In genomic region chr11:119589011-119589410, GRCh38 we compare ENCODE assay signal across 17 cellular contexts.
DNase-seq lines count a peak whose midpoint lies in the region; TF ChIP-seq lines count a peak whose summit lies in the region.
"Had no signal": no experiment of that assay in that cellular context is flagged by ENCODE, and none has a peak within 500 bp of the region (broad histone marks: within the 10 kb centered on the region; RNA-seq: fewer than 3 reads in every experiment).

No MANE protein-coding gene starts in this region.

- H3K36me3 ChIP-seq in ovary = no peaks in the 10 kb centered on the region
- no peaks in the 10 kb centered on the region for H3K36me3 ChIP-seq in CD8-positive, alpha-beta memory T cell (ENCODE audit: insufficient read depth, low read length)
- H3K36me3 ChIP-seq: BLaER1 treated with 17β-estradiol and CSF1 and Interleukin-3, amounts not matched to agents 10 nM and 100 nM had no signal

- H3K9me3 ChIP-seq in ovary = no peaks in the 10 kb centered on the region
- no peaks in the 10 kb centered on the region for H3K9me3 ChIP-seq in CD8-positive, alpha-beta memory T cell (ENCODE audit: low read length)

- H3K4me3 ChIP-seq in ovary = no peak overlapping the region
- H3K4me3 ChIP-seq in CD8-positive, alpha-beta memory T cell (ENCODE audit: low read length) = no peak overlapping the region
- H3K4me3 ChIP-seq: BLaER1 treated with 17β-estradiol and CSF1 and Interleukin-3, amounts not matched to agents 10 nM and 100 nM had no signal

- peaks cover 0 to 8% (median 2%) of the 10 kb centered on the region in 3 donors for H3K4me1 Mint-ChIP-seq in CD8-positive, alpha-beta memory T cell

- peaks cover 22 to 45% of the 10 kb centered on the region in 2 donors for H3K27me3 Mint-ChIP-seq in CD8-positive, alpha-beta memory T cell

- 88 to 92% (median 91%) methylated on average over 1 of the region's 1 CpG for WGBS in ovary, 3 donors

- H3K4me3 Mint-ChIP-seq in CD8-positive, alpha-beta memory T cell = no peak overlapping the region

- peaks cover 3% of the 10 kb centered on the region for H3K4me1 ChIP-seq in ovary (ENCODE audit: insufficient read depth)
- H3K4me1 ChIP-seq in CD8-positive, alpha-beta memory T cell (ENCODE audit: insufficient read depth, low read length) = no peaks in the 10 kb centered on the region

- peaks cover 0 to 7% (median 4%) of the 10 kb centered on the region in 5 donors for H3K9me3 Mint-ChIP-seq in CD8-positive, alpha-beta memory T cell

- no peak for TF ChIP-seq EP300 in ovary (IDR thresholded peaks at IDR 0.05)

- no peak overlapping the region for H3K27ac Mint-ChIP-seq in CD8-positive, alpha-beta memory T cell

- peak; percentile 86 for DNase-seq in Ammon's horn (ENCODE audit: low spot score)
- peak; percentile 91 for DNase-seq in globus pallidus (ENCODE audit: low spot score)
- DNase-seq in occipital lobe (lab: John Stamatoyannopoulos, UW) = peak; percentile 35
- DNase-seq in islet precursor cell = no peak
- no peak for DNase-seq in ovary
- DNase-seq in activated T-cell treated with anti-CD3 and anti-CD28 coated beads, Interleukin-2, amount 50 U/mL, for 1 hour = no peak
- no peak for DNase-seq in CD8-positive, alpha-beta memory T cell
- DNase-seq: EL; HCEC 1CT; NCI-H1105 treated with DMSO at 0.1 percent for 48 hours; NCI-H1694 treated with DMSO at 0.1 percent for 48 hours; NCI-H226; NCI-H524 treated with DMSO at 0.1 percent for 48 hours; NK-92 treated with Interleukin-12 subunit alpha and Interleukin-12 subunit beta, amount 100 ng/mL, for 24 hours; SHP77 had no signal

- CTCF ChIA-PET in CD8-positive, alpha-beta memory T cell (lab: Charles Lee) = no interaction called here

- no peak for TF ChIP-seq POLR2A in ovary (IDR thresholded peaks at IDR 0.05)

- POLR2A ChIA-PET in CD8-positive, alpha-beta memory T cell (lab: Charles Lee) = no interaction called here

- intact Hi-C loops in ovary (cut with DNase I) = no loop called here

- no peak for TF ChIP-seq CTCF in ovary (IDR thresholded peaks at IDR 0.05)

- no peaks in the 10 kb centered on the region for H3K27me3 ChIP-seq in ovary
- H3K27me3 ChIP-seq in CD8-positive, alpha-beta memory T cell (ENCODE audit: insufficient read depth, low read length, poor library complexity, severe bottlenecking) = peaks cover 6% of the 10 kb centered on the region

- peak overlapping the region; percentile 8 for H3K27ac ChIP-seq in angular gyrus (ENCODE audit: low read depth, low read length)
- no peak overlapping the region for H3K27ac ChIP-seq in ovary
- H3K27ac ChIP-seq in CD8-positive, alpha-beta memory T cell (ENCODE audit: low read depth, low read length) = no peak overlapping the region
- H3K27ac ChIP-seq: BLaER1 treated with 17β-estradiol and CSF1 and Interleukin-3, amounts not matched to agents 10 nM and 100 nM had no signal

- peaks cover 0 to 1% (median 0%) of the 10 kb centered on the region in 3 donors for H3K36me3 Mint-ChIP-seq in CD8-positive, alpha-beta memory T cell

Comparison
In these comparisons a context has a peak if more than half of its experiments do, and no peak if none do; other contexts are left out.
1. DNase-seq: peak in Ammon's horn (single experiment), globus pallidus (single experiment) and occipital lobe (single experiment); none in islet precursor cell (single experiment), ovary (0 of 5), activated T-cell treated with anti-CD3 and anti-CD28 coated beads, Interleukin-2, amount 50 U/mL, for 1 hour (single experiment) and CD8-positive, alpha-beta memory T cell (0 of 5).